18 cellular contexts compared by ENCODE assay signal in the genomic region with DNA sequence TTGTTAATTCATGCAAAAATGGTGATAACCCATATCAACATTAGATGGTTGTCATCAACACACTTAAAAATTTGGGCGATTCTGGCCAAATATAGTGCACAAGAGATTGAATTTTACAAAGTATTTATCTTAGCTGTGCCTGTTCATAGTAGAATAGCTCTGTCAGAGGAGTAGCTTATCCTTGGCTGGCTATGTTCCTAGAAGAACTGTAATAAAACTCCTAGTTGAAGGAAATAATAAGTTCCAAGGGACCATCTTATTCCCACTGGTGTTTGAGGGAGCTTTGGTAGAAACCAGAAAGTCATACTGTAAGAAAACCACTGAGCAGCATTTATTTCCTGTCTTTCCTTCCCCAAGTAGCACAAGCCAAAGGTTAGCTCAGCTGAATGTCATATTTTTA.
DNase-seq lines count a peak whose midpoint lies in the region; ATAC-seq and TF ChIP-seq lines count a peak whose summit lies in the region.
"Had no signal": no experiment of that assay in that cellular context is flagged by ENCODE, and none has a peak within 500 bp of the region (broad histone marks: within the 10 kb centered on the region; RNA-seq: fewer than 3 reads in every experiment).

No MANE protein-coding gene starts in this region.

- TF ChIP-seq CTCF in WERI-Rb-1 (IDR thresholded peaks at IDR 0.05; ENCODE audit: low read depth, low read length): no peak

- ATAC-seq in aorta (ENCODE audit: low FRiP score) (peak; percentile 19), GM18502 (IDR thresholded peaks at IDR 0.05; ENCODE audit: poor library complexity, unreplicated experiment) (no peak)

- H3K27ac ChIP-seq in BLaER1 treated with 17β-estradiol and CSF1 and Interleukin-3, amounts not matched to agents 10 nM and 100 nM: no peak overlapping the region
- peak overlapping the region; percentile 50 for H3K27ac ChIP-seq in WERI-Rb-1
- H3K27ac ChIP-seq in aorta (ENCODE audit: low read depth in 1 of 2, low read length in 2 of 2): no peak overlapping the region

- peaks cover 0 to 11% (median 6%) of the 10 kb centered on the region in 10 experiments; a peak in 8 of 20 replicates for H3K4me1 ChIP-seq in BLaER1 treated with 17β-estradiol and CSF1 and Interleukin-3, amounts not matched to agents 10 nM and 100 nM
- H3K4me1 ChIP-seq in aorta (ENCODE audit: control insufficient read depth in 1 of 2, insufficient read depth in 2 of 2, low read length in 2 of 2): no peaks in the 10 kb centered on the region
- H3K4me1 ChIP-seq: BE2C had no signal

- intact Hi-C loops in aorta (cut with DNase I): no loop called here

- no peaks in the 10 kb centered on the region for H4K20me1 ChIP-seq in BLaER1 treated with 17β-estradiol and CSF1 and Interleukin-3, amounts not matched to agents 10 nM and 100 nM

- DNase-seq in WERI-Rb-1: no peak
- DNase-seq in aorta: no peak
- no peak for DNase-seq in midbrain (lab: John Stamatoyannopoulos, UW)
- no peak for DNase-seq in occipital lobe (lab: John Stamatoyannopoulos, UW)
- DNase-seq: 8988T; ACHN; BE2C; C1 segment of cervical spinal cord; CD4-positive, alpha-beta memory T cell; CD4-positive, CD25-positive, alpha-beta regulatory T cell; CD8-positive, alpha-beta memory T cell; COR-L47; DMS 273 treated with DMSO at 0.1 percent for 48 hours; DMS153; DMS79 treated with DMSO at 0.1 percent for 48 hours; GF-D8 had no signal

- WGBS in aorta, 2 donors: 10 to 15% methylated on average over 1 of the region's 1 CpG

- no peaks in the 10 kb centered on the region for H3K27me3 ChIP-seq in BLaER1 treated with 17β-estradiol and CSF1 and Interleukin-3, amounts not matched to agents 10 nM and 100 nM
- H3K27me3 ChIP-seq in WERI-Rb-1 (ENCODE audit: insufficient read depth, low read depth, severe bottlenecking): no peaks in the 10 kb centered on the region
- H3K27me3 ChIP-seq in aorta (ENCODE audit: control insufficient read depth in 1 of 2, insufficient read depth in 2 of 2, low read length in 1 of 2): no peaks in the 10 kb centered on the region
- H3K27me3 ChIP-seq: BE2C had no signal

- H3K4me2 ChIP-seq in BLaER1 treated with 17β-estradiol and CSF1 and Interleukin-3, amounts not matched to agents 10 nM and 100 nM: peak overlapping the region in 7 of 11 experiments; percentile 1 to 43 (median 29); a peak in 8 of 22 replicates

- H3K9ac ChIP-seq in BLaER1 treated with 17β-estradiol and CSF1 and Interleukin-3, amounts not matched to agents 10 nM and 100 nM: no peak overlapping the region

- H3K4me3 ChIP-seq in BLaER1 treated with 17β-estradiol and CSF1 and Interleukin-3, amounts not matched to agents 10 nM and 100 nM: no peak overlapping the region
- H3K4me3 ChIP-seq in WERI-Rb-1 (ENCODE audit: low read depth, low read length) (no peak overlapping the region), aorta (ENCODE audit: low read length in 2 of 2) (no peak overlapping the region)

- H3K9me3 ChIP-seq in BLaER1 treated with 17β-estradiol and CSF1 and Interleukin-3, amounts not matched to agents 10 nM and 100 nM (replicated peaks in 1 of 11): peaks cover 0 to 24% (median 5%) of the 10 kb centered on the region in 11 experiments; a peak in 6 of 22 replicates
- peaks cover 6% of the 10 kb centered on the region for H3K9me3 ChIP-seq in WERI-Rb-1 (ENCODE audit: severe bottlenecking)
- H3K9me3 ChIP-seq in aorta (ENCODE audit: control insufficient read depth, low read length): no peaks in the 10 kb centered on the region
- H3K9me3 ChIP-seq: BE2C had no signal

- no peaks in the 10 kb centered on the region for H3K36me3 ChIP-seq in BLaER1 treated with 17β-estradiol and CSF1 and Interleukin-3, amounts not matched to agents 10 nM and 100 nM
- H3K36me3 ChIP-seq in WERI-Rb-1: no peaks in the 10 kb centered on the region
- no peaks in the 10 kb centered on the region for H3K36me3 ChIP-seq in aorta (ENCODE audit: control insufficient read depth in 1 of 2, insufficient read depth in 2 of 2, low read length in 1 of 2)
- H3K36me3 ChIP-seq: BE2C had no signal
